In the genomic region with DNA sequence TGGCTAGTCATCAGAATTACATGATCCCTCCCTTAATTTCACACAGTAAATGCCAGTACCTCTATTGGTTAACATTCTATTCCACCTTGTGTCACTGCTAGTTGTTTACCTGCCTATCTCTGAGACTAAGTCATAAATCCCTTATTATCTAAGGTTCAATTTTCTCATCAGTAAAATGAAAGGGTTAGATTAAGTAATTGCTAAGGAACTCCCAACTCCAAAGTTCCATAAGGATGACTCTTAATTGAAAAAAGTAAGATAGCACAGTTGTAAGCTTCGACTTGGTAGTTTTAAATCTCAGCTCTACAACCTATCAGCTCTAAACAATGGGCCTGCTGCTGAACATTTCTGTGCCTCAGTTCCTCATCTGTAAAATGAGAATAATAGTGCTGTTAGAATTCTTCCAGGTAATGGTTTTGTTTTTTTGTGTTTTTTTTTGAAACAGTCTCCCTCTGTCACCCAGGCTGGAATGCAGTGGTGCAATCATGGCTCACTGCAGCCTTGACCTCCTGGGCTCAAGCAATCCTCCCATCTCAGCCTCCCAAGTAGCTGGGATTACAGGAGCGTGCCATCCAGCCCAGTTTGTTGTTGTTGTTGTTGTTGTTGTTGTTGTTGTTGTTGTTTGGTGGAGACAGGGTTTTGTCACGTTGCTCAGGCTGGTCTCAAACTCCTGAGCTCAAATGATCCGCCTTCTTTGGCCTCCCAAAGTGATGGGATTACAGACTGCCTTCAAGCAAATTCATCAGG, we compare ENCODE assay signal across 1 cellular context.
A peak's percentile ranks its signal among the peaks of the same experiment; 100 is the strongest.
TF ChIP-seq lines count a peak whose summit lies in the region.

No MANE protein-coding gene starts in this region.

TF ChIP-seq in K562, 482 proteins besides CTCF, POLR2A, EP300 and RAD21 (continued from another document):
- TF ChIP-seq, protein P1, sequence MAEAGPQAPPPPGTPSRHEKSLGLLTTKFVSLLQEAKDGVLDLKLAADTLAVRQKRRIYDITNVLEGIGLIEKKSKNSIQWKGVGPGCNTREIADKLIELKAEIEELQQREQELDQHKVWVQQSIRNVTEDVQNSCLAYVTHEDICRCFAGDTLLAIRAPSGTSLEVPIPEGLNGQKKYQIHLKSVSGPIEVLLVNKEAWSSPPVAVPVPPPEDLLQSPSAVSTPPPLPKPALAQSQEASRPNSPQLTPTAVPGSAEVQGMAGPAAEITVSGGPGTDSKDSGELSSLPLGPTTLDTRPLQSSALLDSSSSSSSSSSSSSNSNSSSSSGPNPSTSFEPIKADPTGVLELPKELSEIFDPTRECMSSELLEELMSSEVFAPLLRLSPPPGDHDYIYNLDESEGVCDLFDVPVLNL (CRISPR knock-in tag; IDR thresholded peaks at IDR 0.05; ENCODE audit: low read depth), result no peak
- TF ChIP-seq ZFX (CRISPR knock-in tag; IDR thresholded peaks at IDR 0.05), result peak; percentile 22; the same call in 1 of the 2 replicates
- TF ChIP-seq, protein P2, sequence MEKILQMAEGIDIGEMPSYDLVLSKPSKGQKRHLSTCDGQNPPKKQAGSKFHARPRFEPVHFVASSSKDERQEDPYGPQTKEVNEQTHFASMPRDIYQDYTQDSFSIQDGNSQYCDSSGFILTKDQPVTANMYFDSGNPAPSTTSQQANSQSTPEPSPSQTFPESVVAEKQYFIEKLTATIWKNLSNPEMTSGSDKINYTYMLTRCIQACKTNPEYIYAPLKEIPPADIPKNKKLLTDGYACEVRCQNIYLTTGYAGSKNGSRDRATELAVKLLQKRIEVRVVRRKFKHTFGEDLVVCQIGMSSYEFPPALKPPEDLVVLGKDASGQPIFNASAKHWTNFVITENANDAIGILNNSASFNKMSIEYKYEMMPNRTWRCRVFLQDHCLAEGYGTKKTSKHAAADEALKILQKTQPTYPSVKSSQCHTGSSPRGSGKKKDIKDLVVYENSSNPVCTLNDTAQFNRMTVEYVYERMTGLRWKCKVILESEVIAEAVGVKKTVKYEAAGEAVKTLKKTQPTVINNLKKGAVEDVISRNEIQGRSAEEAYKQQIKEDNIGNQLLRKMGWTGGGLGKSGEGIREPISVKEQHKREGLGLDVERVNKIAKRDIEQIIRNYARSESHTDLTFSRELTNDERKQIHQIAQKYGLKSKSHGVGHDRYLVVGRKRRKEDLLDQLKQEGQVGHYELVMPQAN (IDR thresholded peaks at IDR 0.05; ENCODE audit: borderline replicate concordance), result 0 out of 2 replicates have a peak, but pooled peaks have one; percentile 28
- no peak for TF ChIP-seq SAP30 (IDR thresholded peaks at IDR 0.05; ENCODE audit: borderline replicate concordance, insufficient read depth, low read depth, low read length, poor library complexity, severe bottlenecking)
- TF ChIP-seq FOXP1 (CRISPR knock-in tag; IDR thresholded peaks at IDR 0.05), result peak; percentile 55; the same call in 1 of the 2 replicates
- TF ChIP-seq SRSF7 (optimal IDR thresholded peaks at IDR 0.05; ENCODE audit: low read depth, low read length), result no peak
- no peak for TF ChIP-seq IFI16 (CRISPR knock-in tag; IDR thresholded peaks at IDR 0.05)
- no peak for TF ChIP-seq MYBL2 (IDR thresholded peaks at IDR 0.05; ENCODE audit: low read depth)
- TF ChIP-seq MYBL2 (CRISPR knock-in tag; IDR thresholded peaks at IDR 0.05; ENCODE audit: borderline replicate concordance), result no peak
- no peak for TF ChIP-seq ZNF263 (CRISPR knock-in tag; IDR thresholded peaks at IDR 0.05; ENCODE audit: borderline replicate concordance)
- TF ChIP-seq, protein P3, sequence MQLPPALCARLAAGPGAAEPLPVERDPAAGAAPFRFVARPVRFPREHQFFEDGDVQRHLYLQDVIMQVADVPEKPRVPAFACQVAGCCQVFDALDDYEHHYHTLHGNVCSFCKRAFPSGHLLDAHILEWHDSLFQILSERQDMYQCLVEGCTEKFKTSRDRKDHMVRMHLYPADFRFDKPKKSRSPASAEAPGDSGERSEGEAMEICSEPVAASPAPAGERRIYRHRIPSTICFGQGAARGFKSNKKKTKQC (CRISPR knock-in tag; IDR thresholded peaks at IDR 0.05), result 0 out of 2 replicates have a peak, but pooled peaks have one; percentile 18
- TF ChIP-seq, protein P4, sequence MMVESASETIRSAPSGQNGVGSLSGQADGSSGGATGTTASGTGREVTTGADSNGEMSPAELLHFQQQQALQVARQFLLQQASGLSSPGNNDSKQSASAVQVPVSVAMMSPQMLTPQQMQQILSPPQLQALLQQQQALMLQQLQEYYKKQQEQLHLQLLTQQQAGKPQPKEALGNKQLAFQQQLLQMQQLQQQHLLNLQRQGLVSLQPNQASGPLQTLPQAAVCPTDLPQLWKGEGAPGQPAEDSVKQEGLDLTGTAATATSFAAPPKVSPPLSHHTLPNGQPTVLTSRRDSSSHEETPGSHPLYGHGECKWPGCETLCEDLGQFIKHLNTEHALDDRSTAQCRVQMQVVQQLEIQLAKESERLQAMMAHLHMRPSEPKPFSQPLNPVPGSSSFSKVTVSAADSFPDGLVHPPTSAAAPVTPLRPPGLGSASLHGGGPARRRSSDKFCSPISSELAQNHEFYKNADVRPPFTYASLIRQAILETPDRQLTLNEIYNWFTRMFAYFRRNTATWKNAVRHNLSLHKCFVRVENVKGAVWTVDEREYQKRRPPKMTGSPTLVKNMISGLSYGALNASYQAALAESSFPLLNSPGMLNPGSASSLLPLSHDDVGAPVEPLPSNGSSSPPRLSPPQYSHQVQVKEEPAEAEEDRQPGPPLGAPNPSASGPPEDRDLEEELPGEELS (CRISPR knock-in tag; IDR thresholded peaks at IDR 0.05; ENCODE audit: borderline replicate concordance), result 0 out of 2 replicates have a peak, but pooled peaks have one; percentile 39
- 0 out of 4 replicates have a peak, but pooled peaks of 1 of the 2 experiments have one; percentile 6 for TF ChIP-seq HDAC1 (IDR thresholded peaks at IDR 0.05)
- peak; percentile 68; the same call in 1 of the 2 replicates for TF ChIP-seq OTX1 (CRISPR knock-in tag; IDR thresholded peaks at IDR 0.05)
- TF ChIP-seq ZNF354B (CRISPR knock-in tag; IDR thresholded peaks at IDR 0.05), result no peak
- TF ChIP-seq CEBPB (tag; IDR thresholded peaks at IDR 0.05), result peak; percentile 27; the same call in 1 of the 2 replicates
- TF ChIP-seq, protein P5, sequence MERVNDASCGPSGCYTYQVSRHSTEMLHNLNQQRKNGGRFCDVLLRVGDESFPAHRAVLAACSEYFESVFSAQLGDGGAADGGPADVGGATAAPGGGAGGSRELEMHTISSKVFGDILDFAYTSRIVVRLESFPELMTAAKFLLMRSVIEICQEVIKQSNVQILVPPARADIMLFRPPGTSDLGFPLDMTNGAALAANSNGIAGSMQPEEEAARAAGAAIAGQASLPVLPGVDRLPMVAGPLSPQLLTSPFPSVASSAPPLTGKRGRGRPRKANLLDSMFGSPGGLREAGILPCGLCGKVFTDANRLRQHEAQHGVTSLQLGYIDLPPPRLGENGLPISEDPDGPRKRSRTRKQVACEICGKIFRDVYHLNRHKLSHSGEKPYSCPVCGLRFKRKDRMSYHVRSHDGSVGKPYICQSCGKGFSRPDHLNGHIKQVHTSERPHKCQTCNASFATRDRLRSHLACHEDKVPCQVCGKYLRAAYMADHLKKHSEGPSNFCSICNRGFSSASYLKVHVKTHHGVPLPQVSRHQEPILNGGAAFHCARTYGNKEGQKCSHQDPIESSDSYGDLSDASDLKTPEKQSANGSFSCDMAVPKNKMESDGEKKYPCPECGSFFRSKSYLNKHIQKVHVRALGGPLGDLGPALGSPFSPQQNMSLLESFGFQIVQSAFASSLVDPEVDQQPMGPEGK (CRISPR knock-in tag; IDR thresholded peaks at IDR 0.05; ENCODE audit: borderline replicate concordance), result no peak
- TF ChIP-seq, protein P6, sequence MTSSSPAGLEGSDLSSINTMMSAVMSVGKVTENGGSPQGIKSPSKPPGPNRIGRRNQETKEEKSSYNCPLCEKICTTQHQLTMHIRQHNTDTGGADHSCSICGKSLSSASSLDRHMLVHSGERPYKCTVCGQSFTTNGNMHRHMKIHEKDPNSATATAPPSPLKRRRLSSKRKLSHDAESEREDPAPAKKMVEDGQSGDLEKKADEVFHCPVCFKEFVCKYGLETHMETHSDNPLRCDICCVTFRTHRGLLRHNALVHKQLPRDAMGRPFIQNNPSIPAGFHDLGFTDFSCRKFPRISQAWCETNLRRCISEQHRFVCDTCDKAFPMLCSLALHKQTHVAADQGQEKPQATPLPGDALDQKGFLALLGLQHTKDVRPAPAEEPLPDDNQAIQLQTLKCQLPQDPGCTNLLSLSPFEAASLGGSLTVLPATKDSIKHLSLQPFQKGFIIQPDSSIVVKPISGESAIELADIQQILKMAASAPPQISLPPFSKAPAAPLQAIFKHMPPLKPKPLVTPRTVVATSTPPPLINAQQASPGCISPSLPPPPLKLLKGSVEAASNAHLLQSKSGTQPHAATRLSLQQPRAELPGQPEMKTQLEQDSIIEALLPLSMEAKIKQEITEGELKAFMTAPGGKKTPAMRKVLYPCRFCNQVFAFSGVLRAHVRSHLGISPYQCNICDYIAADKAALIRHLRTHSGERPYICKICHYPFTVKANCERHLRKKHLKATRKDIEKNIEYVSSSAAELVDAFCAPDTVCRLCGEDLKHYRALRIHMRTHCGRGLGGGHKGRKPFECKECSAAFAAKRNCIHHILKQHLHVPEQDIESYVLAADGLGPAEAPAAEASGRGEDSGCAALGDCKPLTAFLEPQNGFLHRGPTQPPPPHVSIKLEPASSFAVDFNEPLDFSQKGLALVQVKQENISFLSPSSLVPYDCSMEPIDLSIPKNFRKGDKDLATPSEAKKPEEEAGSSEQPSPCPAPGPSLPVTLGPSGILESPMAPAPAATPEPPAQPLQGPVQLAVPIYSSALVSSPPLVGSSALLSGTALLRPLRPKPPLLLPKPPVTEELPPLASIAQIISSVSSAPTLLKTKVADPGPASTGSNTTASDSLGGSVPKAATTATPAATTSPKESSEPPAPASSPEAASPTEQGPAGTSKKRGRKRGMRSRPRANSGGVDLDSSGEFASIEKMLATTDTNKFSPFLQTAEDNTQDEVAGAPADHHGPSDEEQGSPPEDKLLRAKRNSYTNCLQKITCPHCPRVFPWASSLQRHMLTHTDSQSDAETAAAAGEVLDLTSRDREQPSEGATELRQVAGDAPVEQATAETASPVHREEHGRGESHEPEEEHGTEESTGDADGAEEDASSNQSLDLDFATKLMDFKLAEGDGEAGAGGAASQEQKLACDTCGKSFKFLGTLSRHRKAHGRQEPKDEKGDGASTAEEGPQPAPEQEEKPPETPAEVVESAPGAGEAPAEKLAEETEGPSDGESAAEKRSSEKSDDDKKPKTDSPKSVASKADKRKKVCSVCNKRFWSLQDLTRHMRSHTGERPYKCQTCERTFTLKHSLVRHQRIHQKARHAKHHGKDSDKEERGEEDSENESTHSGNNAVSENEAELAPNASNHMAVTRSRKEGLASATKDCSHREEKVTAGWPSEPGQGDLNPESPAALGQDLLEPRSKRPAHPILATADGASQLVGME (CRISPR knock-in tag; IDR thresholded peaks at IDR 0.05), result no peak
TF ChIP-seq in K562: peak in this region for 9.
